ENCODE assay signal across 8 cellular contexts in genomic region chr19:16828990-16829821, GRCh38. TPM values are rescaled to one million over a fixed set of nuclear protein-coding genes. Genes with fewer than 3 reads are reported as not detected.
DNase-seq lines count a peak whose midpoint lies in the region; ATAC-seq and TF ChIP-seq lines count a peak whose summit lies in the region.

Gene SIN3B, plus strand, starts transcription at chr19:16829398. Its CDS starts 23 bp downstream, at chr19:16829421.

- H3K9me3 ChIP-seq in left lung, result no peaks in the 10 kb centered on the region

- no peaks in the 10 kb centered on the region for H3K9me3 Mint-ChIP-seq in activated CD4-positive, alpha-beta memory T cell treated with anti-CD3 and anti-CD28 coated beads for 36 hours

- peaks cover 34% of the 10 kb centered on the region for H3K4me1 Mint-ChIP-seq in activated CD4-positive, alpha-beta memory T cell treated with anti-CD3 and anti-CD28 coated beads for 36 hours (ENCODE audit: low read depth)

- peak; percentile 75 for DNase-seq in NCI-H774 (lab: John Stamatoyannopoulos, UW)
- DNase-seq in activated CD4-positive, alpha-beta memory T cell treated with anti-CD3 and anti-CD28 coated beads for 36 hours, result peak; percentile 93
- peak; percentile 94 for DNase-seq in dermis blood vessel endothelial cell
- peak; percentile 85 to 96 for DNase-seq in left lung
- DNase-seq in stimulated activated CD4-positive, alpha-beta T cell treated with anti-CD3 and anti-CD28 coated beads, Interleukin-2, amount 100 ng/mL, for 24 hours, result peak; percentile 89

- H3K4me1 ChIP-seq in left lung, result peaks cover 9 to 42% of the 10 kb centered on the region in 2 donors

- H3K4me3 ChIP-seq in GM08714 (ENCODE audit: low read length) (peak within 1 kb of the TSS; percentile 81), left lung (peak within 1 kb of the TSS; percentile 78 to 81)

- peak within 1 kb of the TSS; percentile 70 for H3K27ac Mint-ChIP-seq in activated CD4-positive, alpha-beta memory T cell treated with anti-CD3 and anti-CD28 coated beads for 36 hours

- CTCF ChIA-PET in activated CD4-positive, alpha-beta memory T cell treated with anti-CD3 and anti-CD28 coated beads for 36 hours (lab: Charles Lee), result interaction anchor here (1.0 kb wide), 1 partner anchor 115 kb away, joined by 4 read pairs; no protein-coding TSS in a partner anchor

- H3K27me3 Mint-ChIP-seq in activated CD4-positive, alpha-beta memory T cell treated with anti-CD3 and anti-CD28 coated beads for 36 hours, result peaks cover 12% of the 10 kb centered on the region

- peak; percentile 75 for ATAC-seq in HG03432 (IDR thresholded peaks at IDR 0.05; ENCODE audit: unreplicated experiment)
- ATAC-seq in left lung, result peak; percentile 90
- no peak for ATAC-seq in GM18873 (IDR thresholded peaks at IDR 0.05; ENCODE audit: low FRiP score, unreplicated experiment)

- intact Hi-C loops in activated CD4-positive, alpha-beta memory T cell treated with anti-CD3 and anti-CD28 coated beads for 36 hours (cut with micrococcal nuclease), result no loop called here
- intact Hi-C loops in left lung (cut with DNase I), result no loop called here

- H3K4me3 Mint-ChIP-seq in activated CD4-positive, alpha-beta memory T cell treated with anti-CD3 and anti-CD28 coated beads for 36 hours, result peak within 1 kb of the TSS; percentile 82

- H3K27me3 ChIP-seq in left lung, result no peaks in the 10 kb centered on the region

- H3K36me3 ChIP-seq in left lung, result peaks cover 0 to 33% of the 10 kb centered on the region in 2 donors

- peak within 1 kb of the TSS; percentile 30 to 73 for H3K27ac ChIP-seq in left lung

- POLR2A ChIA-PET in activated CD4-positive, alpha-beta memory T cell treated with anti-CD3 and anti-CD28 coated beads for 36 hours (lab: Charles Lee), result no interaction called here

- H3K36me3 Mint-ChIP-seq in activated CD4-positive, alpha-beta memory T cell treated with anti-CD3 and anti-CD28 coated beads for 36 hours, result peaks cover 16% of the 10 kb centered on the region

- no peak for TF ChIP-seq CTCF in left lung (IDR thresholded peaks at IDR 0.05)

RNA-seq across cellular contexts. Expression of gene SIN3B, which starts in this region (rescaled TPM):
- total RNA-seq in activated CD4-positive, alpha-beta memory T cell treated with anti-CD3 and anti-CD28 coated beads for 36 hours, result 10 to 100 TPM; 21.9 to 23.4 TPM
- total RNA-seq in dermis blood vessel endothelial cell, result 38.5 and 43.0 TPM in 2 replicates
- total RNA-seq in left lung, result 10 to 100 TPM; 46.3 to 52.7 TPM
